ENCODE assay signal across 9 cellular contexts in genomic region chr20:30376767-30377658, GRCh38.
DNase-seq lines count a peak whose midpoint lies in the region; ATAC-seq, FAIRE-seq and TF ChIP-seq lines count a peak whose summit lies in the region.
"Had no signal": no experiment of that assay in that cellular context is flagged by ENCODE, and none has a peak within 500 bp of the region (broad histone marks: within the 10 kb centered on the region; RNA-seq: fewer than 3 reads in every experiment).

No MANE protein-coding gene starts in this region.

- intact Hi-C loops in OCI-LY7 (cut with micrococcal nuclease; ENCODE audit: unreplicated experiment), result no loop called here
- intact Hi-C loops in esophagus muscularis mucosa (cut with DNase I), result no loop called here

- H3K27ac Mint-ChIP-seq in CD4-positive, CD25-positive, alpha-beta regulatory T cell, result peak overlapping the region; percentile 35 to 100 (median 97)
- H3K27ac Mint-ChIP-seq in stimulated activated memory B cell treated with anti-CD40 and anti-IgM and Interleukin-4, amounts not matched to agents 10 μg/mL and 1 μg/mL and 100 μg/mL, for 72 hours, result peak overlapping the region; percentile 90

- no peaks in the 10 kb centered on the region for H3K27me3 Mint-ChIP-seq in CD4-positive, CD25-positive, alpha-beta regulatory T cell
- no peaks in the 10 kb centered on the region for H3K27me3 Mint-ChIP-seq in activated T-cell treated with anti-CD3 and anti-CD28 coated beads, Interleukin-2, amount 50 U/mL, for 4 hours (ENCODE audit: low read depth)
- no peaks in the 10 kb centered on the region for H3K27me3 Mint-ChIP-seq in stimulated activated memory B cell treated with anti-CD40 and anti-IgM and Interleukin-4, amounts not matched to agents 10 μg/mL and 1 μg/mL and 100 μg/mL, for 72 hours

- 18% methylated on average over 36 of the region's 70 CpGs for WGBS in esophagus muscularis mucosa

- peaks cover 0 to 9% (median 3%) of the 10 kb centered on the region in 7 donors for H3K9me3 Mint-ChIP-seq in CD4-positive, CD25-positive, alpha-beta regulatory T cell
- peaks cover 7% of the 10 kb centered on the region for H3K9me3 Mint-ChIP-seq in activated T-cell treated with anti-CD3 and anti-CD28 coated beads, Interleukin-2, amount 50 U/mL, for 4 hours
- peaks cover 6% of the 10 kb centered on the region for H3K9me3 Mint-ChIP-seq in stimulated activated memory B cell treated with anti-CD40 and anti-IgM and Interleukin-4, amounts not matched to agents 10 μg/mL and 1 μg/mL and 100 μg/mL, for 72 hours

- peak overlapping the region; percentile 80 for H3K4me2 ChIP-seq in OCI-LY7 (ENCODE audit: low read length)

- H3K4me3 ChIP-seq in CD4-positive, CD25-positive, alpha-beta regulatory T cell (ENCODE audit: low read depth, low read length), result peak overlapping the region; percentile 89
- H3K4me3 ChIP-seq in OCI-LY7 (ENCODE audit: low read depth, low read length, poor library complexity, severe bottlenecking) (peak overlapping the region; percentile 75), esophagus muscularis mucosa (peak overlapping the region; percentile 62 to 80 (median 76)), muscle layer of duodenum (ENCODE audit: low read depth in 1 of 2, low read length in 2 of 2) (peak overlapping the region; percentile 74 to 78)

- ATAC-seq in CD4-positive, CD25-positive, alpha-beta regulatory T cell (ENCODE audit: low read depth in 2 of 2), result peak; percentile 89 to 96
- peak; percentile 87 for ATAC-seq in GM19467 (IDR thresholded peaks at IDR 0.05; ENCODE audit: unreplicated experiment)
- ATAC-seq in activated T-cell treated with anti-CD3 and anti-CD28 coated beads, Interleukin-2, amount 50 U/mL, for 4 hours, result peak; percentile 95 to 97
- ATAC-seq in stimulated activated memory B cell treated with anti-CD40 and anti-IgM and Interleukin-4, amounts not matched to agents 10 μg/mL and 1 μg/mL and 100 μg/mL, for 72 hours, result peak; percentile 97

- H3K4me1 Mint-ChIP-seq in CD4-positive, CD25-positive, alpha-beta regulatory T cell, result peaks cover 18 to 48% (median 25%) of the 10 kb centered on the region in 4 donors
- H3K4me1 Mint-ChIP-seq in activated T-cell treated with anti-CD3 and anti-CD28 coated beads, Interleukin-2, amount 50 U/mL, for 4 hours (ENCODE audit: low read depth), result peaks cover 41% of the 10 kb centered on the region
- peaks cover 35% of the 10 kb centered on the region for H3K4me1 Mint-ChIP-seq in stimulated activated memory B cell treated with anti-CD40 and anti-IgM and Interleukin-4, amounts not matched to agents 10 μg/mL and 1 μg/mL and 100 μg/mL, for 72 hours

- peak overlapping the region; percentile 64 to 97 (median 90) for H3K4me3 Mint-ChIP-seq in CD4-positive, CD25-positive, alpha-beta regulatory T cell
- peak overlapping the region; percentile 88 for H3K4me3 Mint-ChIP-seq in activated T-cell treated with anti-CD3 and anti-CD28 coated beads, Interleukin-2, amount 50 U/mL, for 4 hours
- peak overlapping the region; percentile 82 for H3K4me3 Mint-ChIP-seq in stimulated activated memory B cell treated with anti-CD40 and anti-IgM and Interleukin-4, amounts not matched to agents 10 μg/mL and 1 μg/mL and 100 μg/mL, for 72 hours

- H2AFZ ChIP-seq in OCI-LY7 (ENCODE audit: low read length), result peak overlapping the region; percentile 94

- no peaks in the 10 kb centered on the region for H3K9me3 ChIP-seq in CD4-positive, CD25-positive, alpha-beta regulatory T cell (ENCODE audit: control insufficient read depth in 2 of 2, low read length in 2 of 2)
- no peaks in the 10 kb centered on the region for H3K9me3 ChIP-seq in OCI-LY7 (ENCODE audit: low read length)
- no peaks in the 10 kb centered on the region for H3K9me3 ChIP-seq in esophagus muscularis mucosa
- H3K9me3 ChIP-seq in muscle layer of duodenum (ENCODE audit: control insufficient read depth in 1 of 2, low read length in 2 of 2), result no peaks in the 10 kb centered on the region

- TF ChIP-seq POLR2A in esophagus muscularis mucosa (IDR thresholded peaks at IDR 0.05; ENCODE audit: low read depth), result no peak

- POLR2A ChIA-PET in OCI-LY7 (lab: Charles Lee), result no interaction called here

- H4K20me1 ChIP-seq in OCI-LY7 (ENCODE audit: insufficient read depth, low read length), result no peaks in the 10 kb centered on the region

- TF ChIP-seq CTCF in OCI-LY7 (conservative IDR thresholded peaks at IDR 0.05; ENCODE audit: low read length), result peak; percentile 71
- TF ChIP-seq CTCF in esophagus muscularis mucosa (IDR thresholded peaks at IDR 0.05), result peak; percentile 64 to 85 (median 78)

- no TSS peak for BruUV-seq in OCI-LY7 (replicated peaks; lab: Mats Ljungman, UMichigan)

- FAIRE-seq in HTR-8/SVneo (lab: Jason Lieb, UNC), result no peak
- FAIRE-seq: endometrium had no signal

- no peaks in the 10 kb centered on the region for H3K9me2 ChIP-seq in OCI-LY7 (ENCODE audit: insufficient read depth, low read length)

- TF ChIP-seq EP300 in esophagus muscularis mucosa (IDR thresholded peaks at IDR 0.05), result no peak

- peak; percentile 53 to 88 (median 83) for DNase-seq in CD4-positive, CD25-positive, alpha-beta regulatory T cell
- peak; percentile 73 for DNase-seq in HTR-8/SVneo (ENCODE audit: insufficient read length, low spot score)
- peak; percentile 89 for DNase-seq in OCI-LY7 (ENCODE audit: low spot score)
- DNase-seq in activated T-cell treated with anti-CD3 and anti-CD28 coated beads, Interleukin-2, amount 50 U/mL, for 4 hours, result peak; percentile 83
- DNase-seq in esophagus muscularis mucosa (ENCODE audit: extremely low spot score), result peak; percentile 96

- no peaks in the 10 kb centered on the region for H3K27me3 ChIP-seq in CD4-positive, CD25-positive, alpha-beta regulatory T cell (ENCODE audit: control insufficient read depth, insufficient read depth, low read length)
- no peaks in the 10 kb centered on the region for H3K27me3 ChIP-seq in esophagus muscularis mucosa
- no peaks in the 10 kb centered on the region for H3K27me3 ChIP-seq in muscle layer of duodenum (ENCODE audit: low read depth, low read length)

- CTCF ChIA-PET in OCI-LY7 (lab: Charles Lee; ENCODE audit: unreplicated experiment), result no interaction called here

- H3K4me1 ChIP-seq in CD4-positive, CD25-positive, alpha-beta regulatory T cell (ENCODE audit: control insufficient read depth, insufficient read depth, low read length, poor library complexity, severe bottlenecking), result peaks cover 2% of the 10 kb centered on the region
- H3K4me1 ChIP-seq in OCI-LY7 (ENCODE audit: insufficient read depth, low read length, poor library complexity, severe bottlenecking), result peaks cover 5% of the 10 kb centered on the region
- H3K4me1 ChIP-seq in esophagus muscularis mucosa, result peaks cover 0 to 20% (median 15%) of the 10 kb centered on the region in 4 donors
- H3K4me1 ChIP-seq in muscle layer of duodenum (ENCODE audit: control insufficient read depth in 1 of 2, insufficient read depth in 2 of 2, low read length in 2 of 2), result peaks cover 0 to 4% of the 10 kb centered on the region in 2 donors

- peaks cover 12% of the 10 kb centered on the region for H3K36me3 Mint-ChIP-seq in CD4-positive, CD25-positive, alpha-beta regulatory T cell
- peaks cover 3% of the 10 kb centered on the region for H3K36me3 Mint-ChIP-seq in activated T-cell treated with anti-CD3 and anti-CD28 coated beads, Interleukin-2, amount 50 U/mL, for 4 hours (ENCODE audit: insufficient read depth)
- H3K36me3 Mint-ChIP-seq in stimulated activated memory B cell treated with anti-CD40 and anti-IgM and Interleukin-4, amounts not matched to agents 10 μg/mL and 1 μg/mL and 100 μg/mL, for 72 hours, result peaks cover 15% of the 10 kb centered on the region

- no peaks in the 10 kb centered on the region for H3K36me3 ChIP-seq in CD4-positive, CD25-positive, alpha-beta regulatory T cell (ENCODE audit: control insufficient read depth, insufficient read depth, low read length)
- H3K36me3 ChIP-seq in OCI-LY7 (ENCODE audit: insufficient read depth, low read length) (0 out of 2 replicates have a peak, but pooled peaks cover 6% of the 10 kb centered on the region), esophagus muscularis mucosa (no peaks in the 10 kb centered on the region), muscle layer of duodenum (ENCODE audit: control insufficient read depth in 1 of 2, insufficient read depth in 2 of 2, low read length in 2 of 2) (no peaks in the 10 kb centered on the region)

- H3K79me2 ChIP-seq in OCI-LY7 (ENCODE audit: insufficient read depth, low read depth, low read length), result peaks cover 8% of the 10 kb centered on the region; the same call in 1 of the 2 replicates

- peak overlapping the region; percentile 83 for H3K27ac ChIP-seq in CD4-positive, CD25-positive, alpha-beta regulatory T cell (ENCODE audit: insufficient read depth, low read length, poor library complexity, severe bottlenecking)
- H3K27ac ChIP-seq in OCI-LY7 (ENCODE audit: low read depth, low read length, poor library complexity, severe bottlenecking), result peak overlapping the region; percentile 62
- peak overlapping the region; percentile 48 to 84 (median 80) for H3K27ac ChIP-seq in esophagus muscularis mucosa (replicated peaks in 1 of 4)
- H3K27ac ChIP-seq in muscle layer of duodenum (ENCODE audit: low read length), result peak overlapping the region; percentile 69

Comparison
In these comparisons a context has a peak if more than half of its experiments do, and no peak if none do; other contexts are left out.
1. Peak in every context shown above with its lines: DNase-seq, ATAC-seq, H3K4me3 ChIP-seq and H3K27ac ChIP-seq.